8 cellular contexts compared by ENCODE assay signal in the genomic region with DNA sequence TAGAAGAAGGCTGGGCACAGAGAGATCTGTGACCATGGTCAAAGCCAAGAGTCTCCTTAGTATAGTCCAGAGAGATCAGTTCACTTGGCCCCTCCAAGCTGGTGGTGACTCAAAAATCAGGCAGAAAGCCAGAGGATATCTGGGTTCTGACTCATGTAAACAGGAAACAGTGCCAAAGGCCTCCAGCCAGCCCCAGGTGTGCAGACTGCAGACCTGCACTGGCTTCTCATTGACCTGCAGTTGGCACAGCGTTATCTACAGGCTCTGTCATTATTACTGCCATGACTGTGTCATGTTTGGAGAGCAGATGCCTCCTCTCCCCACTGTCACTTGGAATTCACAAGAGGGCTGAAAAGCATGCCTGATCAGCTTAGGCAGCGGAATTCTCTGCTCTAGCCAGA.
DNase-seq lines count a peak whose midpoint lies in the region; ATAC-seq and TF ChIP-seq lines count a peak whose summit lies in the region.

No MANE protein-coding gene starts in this region.

- H3K27me3 ChIP-seq in naive thymus-derived CD4-positive, alpha-beta T cell (ENCODE audit: control insufficient read depth in 2 of 2, insufficient read depth in 2 of 2, low read length in 2 of 2), result no peaks in the 10 kb centered on the region

- no TSS peak for BruUV-seq in Calu3 (replicated peaks; lab: Mats Ljungman, UMichigan)

- DNase-seq in Calu3 (peak; percentile 87), NCI-H2171 treated with DMSO at 0.1 percent for 48 hours (lab: John Stamatoyannopoulos, UW) (peak; percentile 28), dermis microvascular lymphatic vessel endothelial cell (ENCODE audit: low read depth in 2 of 2) (peak; percentile 96 to 99), mucosa of gallbladder (ENCODE audit: low spot score) (peak; percentile 92), Kasumi-1 (lab: John Stamatoyannopoulos, UW) (no peak)
- no peak for DNase-seq in naive thymus-derived CD4-positive, alpha-beta T cell

- H3K4me1 ChIP-seq in naive thymus-derived CD4-positive, alpha-beta T cell (ENCODE audit: control insufficient read depth in 2 of 2, insufficient read depth in 2 of 2, low read length in 2 of 2), result no peaks in the 10 kb centered on the region

- peaks cover 61% of the 10 kb centered on the region for H3K4me1 Mint-ChIP-seq in Calu3 (ENCODE audit: low read depth, unreplicated experiment)
- H3K4me1 Mint-ChIP-seq in naive thymus-derived CD4-positive, alpha-beta T cell, result no peaks in the 10 kb centered on the region

- no peaks in the 10 kb centered on the region for H3K9me3 Mint-ChIP-seq in Calu3 (ENCODE audit: low read depth, unreplicated experiment)
- H3K9me3 Mint-ChIP-seq in naive thymus-derived CD4-positive, alpha-beta T cell, result peaks cover 0 to 11% (median 0%) of the 10 kb centered on the region in 11 donors

- no peaks in the 10 kb centered on the region for H3K9me3 ChIP-seq in naive thymus-derived CD4-positive, alpha-beta T cell (ENCODE audit: control insufficient read depth in 2 of 3, low read length in 3 of 3)

- H3K36me3 Mint-ChIP-seq in Calu3 (ENCODE audit: insufficient read depth, unreplicated experiment), result no peaks in the 10 kb centered on the region
- no peaks in the 10 kb centered on the region for H3K36me3 Mint-ChIP-seq in naive thymus-derived CD4-positive, alpha-beta T cell

- CTCF ChIA-PET in Calu3 (lab: Charles Lee), result interaction anchor here (1.1 to 2.7 kb wide), 4 partner anchors 9 to 370 kb away, joined by 3 to 9 read pairs (median 6); no protein-coding TSS in a partner anchor
- CTCF ChIA-PET in naive thymus-derived CD4-positive, alpha-beta T cell (lab: Charles Lee), result no interaction called here

- POLR2A ChIA-PET in naive thymus-derived CD4-positive, alpha-beta T cell (lab: Charles Lee), result no interaction called here

- H3K27ac ChIP-seq in naive thymus-derived CD4-positive, alpha-beta T cell (ENCODE audit: low read depth, low read length), result no peak overlapping the region

- intact Hi-C loops in Calu3 (cut with micrococcal nuclease; ENCODE audit: unreplicated experiment), result loop anchor here (5.0 kb wide), 1 partner anchor 49 kb away; no protein-coding TSS in a partner anchor
- intact Hi-C loops in naive thymus-derived CD4-positive, alpha-beta T cell (cut with micrococcal nuclease), result no loop called here

- H3K4me3 ChIP-seq in naive thymus-derived CD4-positive, alpha-beta T cell (ENCODE audit: low read length), result no peak overlapping the region

- ATAC-seq in GM21717 (IDR thresholded peaks at IDR 0.05; ENCODE audit: unreplicated experiment) (no peak), GM18867 (IDR thresholded peaks at IDR 0.05; ENCODE audit: unreplicated experiment) (no peak)
- ATAC-seq in naive thymus-derived CD4-positive, alpha-beta T cell, result no peak

- H3K27me3 Mint-ChIP-seq in Calu3 (ENCODE audit: unreplicated experiment), result no peaks in the 10 kb centered on the region
- H3K27me3 Mint-ChIP-seq in naive thymus-derived CD4-positive, alpha-beta T cell, result peaks cover 0 to 10% (median 0%) of the 10 kb centered on the region in 5 donors

- peak overlapping the region; percentile 27 for H3K4me3 Mint-ChIP-seq in Calu3 (ENCODE audit: low read depth, unreplicated experiment)
- H3K4me3 Mint-ChIP-seq in naive thymus-derived CD4-positive, alpha-beta T cell, result no peak overlapping the region

- H3K36me3 ChIP-seq in naive thymus-derived CD4-positive, alpha-beta T cell (ENCODE audit: control insufficient read depth in 2 of 3, insufficient read depth in 3 of 3, low read length in 3 of 3), result no peaks in the 10 kb centered on the region

- TF ChIP-seq CTCF in Calu3 (IDR thresholded peaks at IDR 0.05; ENCODE audit: unreplicated experiment), result no peak

- H3K27ac Mint-ChIP-seq in Calu3 (ENCODE audit: unreplicated experiment), result peak overlapping the region; percentile 48
- no peak overlapping the region for H3K27ac Mint-ChIP-seq in naive thymus-derived CD4-positive, alpha-beta T cell

Comparison
In these comparisons a context has a peak if more than half of its experiments do, and no peak if none do; other contexts are left out.
1. DNase-seq: peak in Calu3 (single experiment), NCI-H2171 treated with DMSO at 0.1 percent for 48 hours (single experiment), dermis microvascular lymphatic vessel endothelial cell (2 of 2) and mucosa of gallbladder (single experiment); none in Kasumi-1 (0 of 2) and naive thymus-derived CD4-positive, alpha-beta T cell (0 of 9).